In genomic region chr10:73810735-73811465, GRCh38 we compare ENCODE assay signal across 8 cellular contexts. TPM values are rescaled to one million over a fixed set of nuclear protein-coding genes. Genes with fewer than 3 reads are reported as not detected.
DNase-seq lines count a peak whose midpoint lies in the region; ATAC-seq and TF ChIP-seq lines count a peak whose summit lies in the region.

No MANE protein-coding gene starts in this region.

- H3K9me3 ChIP-seq in SJSA1 (replicated peaks) = no peaks in the 10 kb centered on the region
- H3K9me3 ChIP-seq in adrenal gland (replicated peaks in 1 of 3) = no peaks in the 10 kb centered on the region
- H3K9me3 ChIP-seq in iPS-18a (ENCODE audit: control insufficient read depth, low read depth, low read length) = no peaks in the 10 kb centered on the region

- no peak for TF ChIP-seq CTCF in adrenal gland (IDR thresholded peaks at IDR 0.05)

- intact Hi-C loops in adrenal gland (cut with DNase I) = loop anchor here in 1 of 2 donors (10.0 kb wide), 1 partner anchor 64 kb away; the partner anchor contains the start of gene CAMK2G

- H3K27ac ChIP-seq in SJSA1 (peak overlapping the region; percentile 83), adrenal gland (peak overlapping the region; percentile 62 to 98 (median 92)), iPS-18a (ENCODE audit: low read length) (no peak overlapping the region)

- peak; percentile 28 for ATAC-seq in HG02970 (IDR thresholded peaks at IDR 0.05; ENCODE audit: low FRiP score, unreplicated experiment)

- H3K9ac ChIP-seq in iPS-18a (ENCODE audit: low read length) = peak overlapping the region; percentile 61

- H3K4me3 ChIP-seq in SJSA1 = peak overlapping the region; percentile 94
- peak overlapping the region; percentile 39 to 98 (median 86) for H3K4me3 ChIP-seq in adrenal gland
- H3K4me3 ChIP-seq in iPS-18a (ENCODE audit: low read length) = peak overlapping the region; percentile 65

- H3K36me3 ChIP-seq in SJSA1 (peaks cover 41% of the 10 kb centered on the region), adrenal gland (replicated peaks in 1 of 2) (peaks cover 0 to 28% of the 10 kb centered on the region in 2 donors), iPS-18a (ENCODE audit: control insufficient read depth, low read depth, low read length) (peaks cover 26% of the 10 kb centered on the region)

- 0 to 1% (median 0%) methylated on average over 12 to 63 of the region's 63 CpGs for WGBS in adrenal gland, 4 donors

- H3K27me3 ChIP-seq in SJSA1 (replicated peaks) (no peaks in the 10 kb centered on the region), adrenal gland (no peaks in the 10 kb centered on the region), iPS-18a (ENCODE audit: control insufficient read depth, insufficient read depth, low read length) (peaks cover 4% of the 10 kb centered on the region)

- H3K4me1 ChIP-seq in SJSA1 (replicated peaks) (peaks cover 7% of the 10 kb centered on the region; the same call in 1 of the 2 replicates), adrenal gland (replicated peaks in 1 of 2) (peaks cover 16 to 36% of the 10 kb centered on the region in 2 donors), iPS-18a (ENCODE audit: control insufficient read depth, low read depth, low read length) (peaks cover 5% of the 10 kb centered on the region)

- peak; percentile 70 for DNase-seq in DMS53 (lab: John Stamatoyannopoulos, UW)
- no peak for DNase-seq in DMS53 treated with DMSO at 0.1 percent for 48 hours (lab: John Stamatoyannopoulos, UW; ENCODE audit: unreplicated experiment)
- DNase-seq in SJSA1 (ENCODE audit: low read depth in 1 of 2, low spot score in 2 of 2) = no peak
- peak in 5 of 7 donors; percentile 41 to 61 (median 48) for DNase-seq in adrenal gland
- peak; percentile 5 to 9 for DNase-seq in stimulated activated CD4-positive, alpha-beta T cell treated with anti-CD3 and anti-CD28 coated beads, Interleukin-1b, Interleukin-23, amount 100 ng/mL, for 1 hour (ENCODE audit: low read depth in 2 of 2)
- DNase-seq in GDM1 (lab: John Stamatoyannopoulos, UW) = no peak

- no peak for TF ChIP-seq POLR2A in adrenal gland (IDR thresholded peaks at IDR 0.05)

RNA-seq across cellular contexts. Expression of gene NDST2, which starts 0.5 kb away (rescaled TPM):
- total RNA-seq in SJSA1 (2014; rRNA removed; shearing (Covaris generic)) = 9.1 and 9.2 TPM in 2 replicates
- 10 to 100 TPM; 31.9 to 67.0 (median 41.6) TPM for total RNA-seq in adrenal gland
- polyA plus RNA-seq in adrenal gland = 10 to 100 TPM; 14.5 to 23.0 (median 21.9) TPM

RNA-seq across cellular contexts. Expression of gene ZSWIM8, which starts 25.5 kb away (rescaled TPM):
- 27.0 and 35.8 TPM in 2 replicates for total RNA-seq in SJSA1 (2014; rRNA removed; shearing (Covaris generic))
- 100 to 1,000 TPM in 5 of 8 donors, 10 to 100 TPM in 3; 73.5 to 197 (median 114) TPM for total RNA-seq in adrenal gland
- 100 to 1,000 TPM in 2 of 3 donors, 10 to 100 TPM in 1; 74.4 to 714 (median 520) TPM for polyA plus RNA-seq in adrenal gland

RNA-seq across cellular contexts. Expression of gene CHCHD1, which starts 29.1 kb away (rescaled TPM):
- 54.4 and 58.7 TPM in 2 replicates for total RNA-seq in SJSA1 (2014; rRNA removed; shearing (Covaris generic))
- total RNA-seq in adrenal gland = 10 to 100 TPM; 31.7 to 53.1 (median 38.3) TPM
- polyA plus RNA-seq in adrenal gland = 10 to 100 TPM; 57.4 to 83.1 (median 63.2) TPM

Comparison
In these comparisons a context has a peak if more than half of its experiments do, and no peak if none do; other contexts are left out.
1. DNase-seq: peak in DMS53 (single experiment), adrenal gland (5 of 7) and stimulated activated CD4-positive, alpha-beta T cell treated with anti-CD3 and anti-CD28 coated beads, Interleukin-1b, Interleukin-23, amount 100 ng/mL, for 1 hour (2 of 2); none in DMS53 treated with DMSO at 0.1 percent for 48 hours (single experiment), SJSA1 (0 of 2) and GDM1 (single experiment).
2. Peak in every context shown above with its lines, with median percentiles within 50 percentile points of each other: H3K4me3 ChIP-seq.